In genomic region chr10:71959526-71959925, GRCh38 we compare ENCODE assay signal across 19 cellular contexts. TPM values are rescaled to one million over a fixed set of nuclear protein-coding genes. Genes with fewer than 3 reads are reported as not detected.
A peak's percentile ranks its signal among the peaks of the same experiment; 100 is the strongest.
DNase-seq lines count a peak whose midpoint lies in the region; ATAC-seq and TF ChIP-seq lines count a peak whose summit lies in the region.
"Had no signal": no experiment of that assay in that cellular context is flagged by ENCODE, and none has a peak within 500 bp of the region (broad histone marks: within the 10 kb centered on the region; RNA-seq: fewer than 3 reads in every experiment).

No MANE protein-coding gene starts in this region.

- DNase-seq in PC-9 (peak in 1 of 2 experiments; percentile 57), mesothelial cell of epicardium (ENCODE audit: low spot score in 2 of 2, unreplicated experiment in 2 of 2) (no peak), prostate gland (ENCODE audit: low spot score) (peak; percentile 25), dorsolateral prefrontal cortex (no peak), left cardiac atrium (no peak)
- DNase-seq in activated T-cell treated with anti-CD3 and anti-CD28 coated beads, Interleukin-2, amount 50 U/mL, for 4 hours, result no peak
- no peak for DNase-seq in activated effector memory CD4-positive, alpha-beta T cell treated with anti-CD3 and anti-CD28 coated beads, Interleukin-2, amount 50 U/mL, for 16 hours
- DNase-seq: 8988T; ACHN; C1 segment of cervical spinal cord; Calu3; CD4-positive, alpha-beta memory T cell; COR-L47; DMS53; DMS79 treated with DMSO at 0.1 percent for 48 hours; GOT3; HFFc6 had no signal

- H3K36me3 ChIP-seq in PC-9 (ENCODE audit: low read depth) (no peaks in the 10 kb centered on the region), prostate gland (no peaks in the 10 kb centered on the region)
- H3K36me3 ChIP-seq: HAP-1 had no signal

- H4K20me1 ChIP-seq in PC-9 (ENCODE audit: insufficient read depth), result no peaks in the 10 kb centered on the region

- H3K9me3 ChIP-seq in PC-9 (ENCODE audit: insufficient read depth, low read depth), result peaks cover 13% of the 10 kb centered on the region
- H3K9me3 ChIP-seq in prostate gland, result no peaks in the 10 kb centered on the region
- H3K9me3 ChIP-seq: A549, HAP-1 had no signal

- TF ChIP-seq CTCF in PC-9 (conservative IDR thresholded peaks at IDR 0.05) (no peak), mesothelial cell of epicardium (IDR thresholded peaks at IDR 0.05; ENCODE audit: unreplicated experiment) (no peak), prostate gland (IDR thresholded peaks at IDR 0.05) (no peak), dorsolateral prefrontal cortex (IDR thresholded peaks at IDR 0.05 in 54 of 56, conservative IDR thresholded peaks at IDR 0.05 in 2 of 56; ENCODE audit: low read depth in 1 of 56, partially characterized antibody in 56 of 56) (no peak)

- H3F3A ChIP-seq in PC-9 (ENCODE audit: insufficient read depth, low read depth), result peaks cover 4% of the 10 kb centered on the region; the same call in 1 of the 2 replicates

- no peak for ATAC-seq in activated T-cell treated with anti-CD3 and anti-CD28 coated beads, Interleukin-2, amount 50 U/mL, for 4 hours
- no peak for ATAC-seq in left cardiac atrium
- ATAC-seq: A549 had no signal

- no peaks in the 10 kb centered on the region for H3K27me3 Mint-ChIP-seq in mesothelial cell of epicardium (ENCODE audit: low read depth)
- peaks cover 23% of the 10 kb centered on the region for H3K27me3 Mint-ChIP-seq in activated T-cell treated with anti-CD3 and anti-CD28 coated beads, Interleukin-2, amount 50 U/mL, for 4 hours (ENCODE audit: low read depth)

- H3K27ac Mint-ChIP-seq in mesothelial cell of epicardium, result peak overlapping the region; percentile 68
- H3K27ac Mint-ChIP-seq: CD4-positive, alpha-beta memory T cell; HFFc6 had no signal

- peak overlapping the region; percentile 21; the same call in 1 of the 2 replicates for H3K4me2 ChIP-seq in PC-9
- H3K4me2 ChIP-seq: A549 had no signal

- intact Hi-C loops in PC-9 (cut with micrococcal nuclease; ENCODE audit: unreplicated experiment) (no loop called here), prostate gland (cut with DNase I) (loop anchor here (5.0 kb wide), 1 partner anchor 57 kb away; no protein-coding TSS in a partner anchor), dorsolateral prefrontal cortex (cut with DNase I) (loop anchor here (5.0 to 10.0 kb wide), 4 partner anchors 125 to 378 kb away; partner anchors contain the start of genes ANAPC16 (in 1 of the 2) and ASCC1 (in 1 of the 2)), left cardiac atrium (cut with DNase I) (no loop called here)

- H3K4me3 ChIP-seq in PC-9 (no peak overlapping the region), prostate gland (no peak overlapping the region), dorsolateral prefrontal cortex (no peak overlapping the region)
- H3K4me3 ChIP-seq: A549, HAP-1 had no signal

- H3K27me3 ChIP-seq in PC-9 (ENCODE audit: insufficient read depth, low read depth), result no peaks in the 10 kb centered on the region
- no peaks in the 10 kb centered on the region for H3K27me3 ChIP-seq in prostate gland (replicated peaks; ENCODE audit: insufficient read depth)
- H3K27me3 ChIP-seq in dorsolateral prefrontal cortex, result peaks cover 0 to 8% (median 0%) of the 10 kb centered on the region in 45 donors

- H3K4me3 Mint-ChIP-seq in mesothelial cell of epicardium, result no peak overlapping the region
- no peak overlapping the region for H3K4me3 Mint-ChIP-seq in activated T-cell treated with anti-CD3 and anti-CD28 coated beads, Interleukin-2, amount 50 U/mL, for 4 hours
- H3K4me3 Mint-ChIP-seq: CD4-positive, alpha-beta memory T cell; HFFc6 had no signal

- H3K9me2 ChIP-seq in PC-9 (ENCODE audit: insufficient read depth), result no peaks in the 10 kb centered on the region

- no peaks in the 10 kb centered on the region for H3K79me2 ChIP-seq in PC-9 (ENCODE audit: low read depth)

- no TSS peak for BruUV-seq in PC-9 (replicated peaks; lab: Mats Ljungman, UMichigan)

- POLR2A ChIA-PET in PC-9 (lab: Charles Lee; ENCODE audit: unreplicated experiment), result interaction anchor here (0.6 kb wide), 1 partner anchor 825 kb away, joined by 4 read pairs; no protein-coding TSS in a partner anchor

- H2AFZ ChIP-seq in PC-9, result no peak overlapping the region

- CTCF ChIA-PET in PC-9 (lab: Charles Lee), result interaction anchor here (0.7 kb wide), 1 partner anchor 295 kb away, joined by 3 read pairs; no protein-coding TSS in a partner anchor

- H3K27ac ChIP-seq in PC-9 (no peak overlapping the region), prostate gland (peak overlapping the region in 1 of 2 donors; percentile 39), dorsolateral prefrontal cortex (peak overlapping the region in 17 of 59 donors; percentile 3 to 86 (median 42))
- H3K27ac ChIP-seq: A549 had no signal

- H3K4me1 ChIP-seq in PC-9 (replicated peaks; ENCODE audit: insufficient read depth), result peaks cover 23% of the 10 kb centered on the region
- no peaks in the 10 kb centered on the region for H3K4me1 ChIP-seq in prostate gland (replicated peaks)

- TF ChIP-seq POLR2A in prostate gland (IDR thresholded peaks at IDR 0.05), result no peak

- peaks cover 13% of the 10 kb centered on the region for H3K36me3 Mint-ChIP-seq in mesothelial cell of epicardium
- H3K36me3 Mint-ChIP-seq in activated T-cell treated with anti-CD3 and anti-CD28 coated beads, Interleukin-2, amount 50 U/mL, for 4 hours (ENCODE audit: insufficient read depth), result no peaks in the 10 kb centered on the region

- H3K4me1 Mint-ChIP-seq in mesothelial cell of epicardium, result peaks cover 33% of the 10 kb centered on the region
- H3K4me1 Mint-ChIP-seq in activated T-cell treated with anti-CD3 and anti-CD28 coated beads, Interleukin-2, amount 50 U/mL, for 4 hours (ENCODE audit: low read depth), result peaks cover 3% of the 10 kb centered on the region

- H3K9me3 Mint-ChIP-seq in mesothelial cell of epicardium, result peaks cover 14% of the 10 kb centered on the region
- peaks cover 5% of the 10 kb centered on the region for H3K9me3 Mint-ChIP-seq in activated T-cell treated with anti-CD3 and anti-CD28 coated beads, Interleukin-2, amount 50 U/mL, for 4 hours

- WGBS in prostate gland, result 44% methylated on average over 3 of the region's 3 CpGs

RNA-seq across cellular contexts. Expression of gene CHST3, which starts 4.7 kb away (rescaled TPM):
- total RNA-seq in PC-9 (2021) (21.3 and 23.3 TPM in 2 replicates), mesothelial cell of epicardium (26.2 to 27.6 TPM (median 26.3 TPM) in 3 replicates), prostate gland (100 to 1,000 TPM in 1 of 2 donors, 10 to 100 TPM in 1; 16.5 to 197 TPM), dorsolateral prefrontal cortex (10 to 100 TPM in 108 of 120 experiments, 1 to 10 TPM in 12; 7.0 to 62.9 (median 19.6) TPM), left cardiac atrium (10 to 100 TPM; 17.7 to 40.0 TPM)
- total RNA-seq in activated T-cell treated with anti-CD3 and anti-CD28 coated beads, Interleukin-2, amount 50 U/mL, for 4 hours, result 1 to 10 TPM in 2 of 3 donors, under 1 TPM in 1; 0.90 to 2.0 (median 1.1) TPM
- total RNA-seq: CD4-positive, alpha-beta memory T cell had no signal

Comparison
In these comparisons a context has a peak if more than half of its experiments do, and no peak if none do; other contexts are left out.
1. intact Hi-C loops: an anchor here in prostate gland (5.0 kb wide) and dorsolateral prefrontal cortex (5.0 to 10.0 kb wide); none called in PC-9 and left cardiac atrium.